9 cellular contexts compared by ENCODE assay signal in genomic region chr7:142375710-142376313, GRCh38.
DNase-seq lines count a peak whose midpoint lies in the region; ATAC-seq and TF ChIP-seq lines count a peak whose summit lies in the region.
"Had no signal": no experiment of that assay in that cellular context is flagged by ENCODE, and none has a peak within 500 bp of the region (broad histone marks: within the 10 kb centered on the region; RNA-seq: fewer than 3 reads in every experiment).

No MANE protein-coding gene starts in this region.

- H3K27me3 ChIP-seq in H9 (ENCODE audit: insufficient read depth, low read length): no peaks in the 10 kb centered on the region
- H3K27me3 ChIP-seq in WERI-Rb-1 (ENCODE audit: insufficient read depth, low read depth, severe bottlenecking): no peaks in the 10 kb centered on the region
- H3K27me3 ChIP-seq in transverse colon: no peaks in the 10 kb centered on the region

- H2BK15ac ChIP-seq in H9 (ENCODE audit: low read depth, low read length): no peak overlapping the region

- no peak overlapping the region for H3K4me2 ChIP-seq in H9 (ENCODE audit: insufficient read depth, insufficient read length, low read length)

- TF ChIP-seq CTCF in AG10803 (conservative IDR thresholded peaks at IDR 0.05; ENCODE audit: low read length): peak; percentile 27
- peak; percentile 75 for TF ChIP-seq CTCF in H9 (conservative IDR thresholded peaks at IDR 0.05)
- TF ChIP-seq CTCF in WERI-Rb-1 (IDR thresholded peaks at IDR 0.05; ENCODE audit: low read depth, low read length): peak; percentile 91
- no peak for TF ChIP-seq CTCF in transverse colon (IDR thresholded peaks at IDR 0.05)

- no peaks in the 10 kb centered on the region for H3K79me1 ChIP-seq in H9 (ENCODE audit: insufficient read depth, low read depth, low read length, poor library complexity, severe bottlenecking)

- H3K14ac ChIP-seq in H9 (ENCODE audit: insufficient read depth, low read length): no peak overlapping the region

- intact Hi-C loops in transverse colon (cut with DNase I; ENCODE audit: low total_unique reads): no loop called here

- no peak overlapping the region for H3K4ac ChIP-seq in H9 (ENCODE audit: low read depth, low read length)

- DNase-seq in AG10803 (ENCODE audit: low read depth): peak; percentile 35
- DNase-seq in H9: peak; percentile 89
- peak; percentile 92 for DNase-seq in WERI-Rb-1
- DNase-seq in iPS-NIHi7 (ENCODE audit: extremely low spot score): peak; percentile 78
- DNase-seq in hepatic stellate cell (ENCODE audit: low spot score): no peak
- no peak for DNase-seq in transverse colon
- no peak for DNase-seq in midbrain (lab: John Stamatoyannopoulos, UW)

- no peak overlapping the region for H2BK12ac ChIP-seq in H9 (ENCODE audit: insufficient read length, low read depth, low read length)

- no peak for ATAC-seq in GM21619 (IDR thresholded peaks at IDR 0.05; ENCODE audit: unreplicated experiment)

- H2AFZ ChIP-seq in H9 (ENCODE audit: low read length): no peak overlapping the region

- no peak overlapping the region for H3K23ac ChIP-seq in H9 (ENCODE audit: insufficient read length, low read depth, low read length)

- H3K4me3 ChIP-seq in AG10803 (ENCODE audit: low read length): no peak overlapping the region
- no peak overlapping the region for H3K4me3 ChIP-seq in WERI-Rb-1 (ENCODE audit: low read depth, low read length)
- H3K4me3 ChIP-seq in transverse colon: no peak overlapping the region

- no peak overlapping the region for H2BK20ac ChIP-seq in H9 (ENCODE audit: low read depth, low read length, poor library complexity, severe bottlenecking)

- H3K27me3 Mint-ChIP-seq in H9 (ENCODE audit: low read depth): peaks cover 3% of the 10 kb centered on the region

- H3K18ac ChIP-seq in H9 (ENCODE audit: insufficient read length, low read depth, low read length): no peak overlapping the region

- no peak overlapping the region for H4K91ac ChIP-seq in H9 (ENCODE audit: insufficient read length, low read depth, low read length)

- H4K8ac ChIP-seq in H9 (replicated peaks; ENCODE audit: insufficient read length, low read depth, low read length): no peak overlapping the region

- in situ Hi-C loops in transverse colon (cut with MboI; ENCODE audit: low pct_ligation_motif_present in 1 of 4, low pct_unique_long_range_greater_than_20kb in 1 of 4, low sequenced_read_pairs in 3 of 4): no loop called here

- H3K23me2 ChIP-seq in H9 (ENCODE audit: insufficient read length, low read depth, low read length, poor library complexity, severe bottlenecking): no peaks in the 10 kb centered on the region

- no peak overlapping the region for H3K56ac ChIP-seq in H9 (ENCODE audit: insufficient read length, low read depth, low read length)

- H3K9ac ChIP-seq in H9 (ENCODE audit: extremely low read depth, insufficient read length, low read length): no peak overlapping the region

- no peak for TF ChIP-seq POLR2A in transverse colon (IDR thresholded peaks at IDR 0.05)

- H4K5ac ChIP-seq in H9 (ENCODE audit: insufficient read length, low read depth, low read length): no peak overlapping the region

- H3K27ac ChIP-seq in H9 (ENCODE audit: insufficient read length, low read depth, low read length): no peak overlapping the region
- H3K27ac ChIP-seq in WERI-Rb-1: no peak overlapping the region
- H3K27ac ChIP-seq in transverse colon: no peak overlapping the region

- H3K36me3 Mint-ChIP-seq in H9 (ENCODE audit: insufficient read depth in 1 of 3, low read depth in 3 of 3): no peaks in the 10 kb centered on the region

- H2BK5ac ChIP-seq in H9 (ENCODE audit: insufficient read length, low read length): no peak overlapping the region

- H3K9me3 ChIP-seq in H9 (ENCODE audit: control insufficient read depth, low read depth, low read length) (no peaks in the 10 kb centered on the region), WERI-Rb-1 (ENCODE audit: severe bottlenecking) (no peaks in the 10 kb centered on the region), transverse colon (no peaks in the 10 kb centered on the region)

- H3K36me3 ChIP-seq in WERI-Rb-1 (no peaks in the 10 kb centered on the region), transverse colon (no peaks in the 10 kb centered on the region)

- H3K4me1 Mint-ChIP-seq in H9: peaks cover 18 to 21% of the 10 kb centered on the region in 2 experiments
- H3K4me1 Mint-ChIP-seq: nephron had no signal

- no peak overlapping the region for H2AK5ac ChIP-seq in H9 (ENCODE audit: insufficient read length, low read length)

- H3T11ph ChIP-seq in H9 (ENCODE audit: low read length): no peak overlapping the region

- H4K20me1 ChIP-seq in H9 (ENCODE audit: control insufficient read depth, insufficient read depth, insufficient read length): no peaks in the 10 kb centered on the region

- WGBS in H9 (ENCODE audit: extremely low coverage, insufficient read length, low lambda C conversion rate): no CpG with 5 or more reads among the region's 4 CpGs
- 20 to 65% methylated on average over 1 to 4 of the region's 4 CpGs for WGBS in transverse colon (ENCODE audit: low coverage in 1 of 2), 2 donors

- H3K4me1 ChIP-seq in H9 (ENCODE audit: insufficient read depth, low read length): peaks cover 5% of the 10 kb centered on the region; the same call in 1 of the 2 replicates
- H3K4me1 ChIP-seq in transverse colon: peaks cover 0 to 9% (median 0%) of the 10 kb centered on the region in 4 donors

- H3K79me2 ChIP-seq in H9 (ENCODE audit: insufficient read depth, low read length): no peaks in the 10 kb centered on the region

- no peaks in the 10 kb centered on the region for H3K9me3 Mint-ChIP-seq in H9
- H3K9me3 Mint-ChIP-seq: nephron had no signal

- H3K27ac Mint-ChIP-seq in H9: peak overlapping the region; percentile 30 to 71 (median 31); a peak in 3 of 7 replicates

- no peak overlapping the region for H3K4me3 Mint-ChIP-seq in H9
- H3K4me3 Mint-ChIP-seq: nephron had no signal

- no peak for TF ChIP-seq EP300 in transverse colon (IDR thresholded peaks at IDR 0.05; ENCODE audit: low read depth)

- no peak overlapping the region for H2BK120ac ChIP-seq in H9 (ENCODE audit: low read depth, low read length, poor library complexity, severe bottlenecking)

Comparison
In these comparisons a context has a peak if more than half of its experiments do, and no peak if none do; other contexts are left out.
1. DNase-seq: peak in AG10803 (single experiment), H9 (single experiment), WERI-Rb-1 (single experiment) and iPS-NIHi7 (single experiment); none in hepatic stellate cell (single experiment), transverse colon (single experiment) and midbrain (single experiment).
2. CTCF ChIP-seq: peak in AG10803 (single experiment), H9 (single experiment) and WERI-Rb-1 (single experiment); none in transverse colon (0 of 5).